19 cellular contexts compared by ENCODE assay signal in the genomic region with DNA sequence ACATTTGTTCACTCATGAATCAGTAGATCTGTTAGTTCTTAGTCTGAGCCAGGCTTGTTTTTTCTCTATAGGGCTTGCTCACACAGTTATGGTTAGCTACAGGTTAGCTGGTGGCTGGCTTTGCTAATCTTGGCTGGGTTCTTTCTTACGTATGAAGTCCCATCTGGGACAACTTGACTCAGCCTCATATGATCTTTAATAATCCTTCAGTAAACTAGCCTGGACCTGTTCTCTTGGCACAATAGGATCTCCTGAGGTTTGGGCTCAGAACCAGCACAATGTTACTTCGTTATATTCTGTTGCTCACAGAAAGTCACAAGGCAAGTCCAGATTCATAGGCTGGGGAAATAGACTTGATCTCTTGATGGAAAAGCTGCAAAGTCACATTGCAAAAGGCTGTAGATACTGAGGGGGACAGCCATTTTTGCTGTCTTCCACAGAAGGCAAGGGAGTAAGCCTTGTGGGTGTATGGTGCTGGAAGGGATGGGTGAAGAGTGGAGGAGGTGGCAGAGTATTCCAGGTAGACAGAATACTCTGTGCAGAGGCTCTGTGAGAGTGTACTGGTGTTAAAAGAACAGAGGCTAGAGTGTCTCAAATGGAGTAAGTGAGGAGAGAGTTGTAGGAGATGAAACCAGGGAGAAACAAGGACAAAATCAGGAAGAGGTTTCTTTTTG. TPM values are rescaled to one million over a fixed set of nuclear protein-coding genes. Genes with fewer than 3 reads are reported as not detected.
A peak's percentile ranks its signal among the peaks of the same experiment; 100 is the strongest.
DNase-seq lines count a peak whose midpoint lies in the region; TF ChIP-seq lines count a peak whose summit lies in the region.
"Had no signal": no experiment of that assay in that cellular context is flagged by ENCODE, and none has a peak within 500 bp of the region (broad histone marks: within the 10 kb centered on the region; RNA-seq: fewer than 3 reads in every experiment).

No MANE protein-coding gene starts in this region.

- no peak for TF ChIP-seq CTCF in HEK293 (tag by site-specific recombination; IDR thresholded peaks at IDR 0.05)
- no peak for TF ChIP-seq CTCF in mammary epithelial cell (conservative IDR thresholded peaks at IDR 0.05 in 1 of 2, IDR thresholded peaks at IDR 0.05 in 1 of 2; ENCODE audit: extremely low read depth in 1 of 2, insufficient read depth in 1 of 2, low read depth in 1 of 2, low read length in 2 of 2)
- TF ChIP-seq CTCF in hepatocyte (IDR thresholded peaks at IDR 0.05; ENCODE audit: poor library complexity) = no peak
- TF ChIP-seq CTCF in brain microvascular endothelial cell (IDR thresholded peaks at IDR 0.05; ENCODE audit: low read depth, low read length, missing control alignments) = no peak
- TF ChIP-seq CTCF in coronary artery (IDR thresholded peaks at IDR 0.05) = no peak

- no peaks in the 10 kb centered on the region for H3K4me1 ChIP-seq in HEK293 (ENCODE audit: control insufficient read depth, insufficient read depth, low read length)
- peaks cover 25% of the 10 kb centered on the region for H3K4me1 ChIP-seq in mammary epithelial cell (ENCODE audit: insufficient read depth, low read length)
- H3K4me1 ChIP-seq in hepatocyte (ENCODE audit: insufficient read depth) = no peaks in the 10 kb centered on the region
- H3K4me1 ChIP-seq: pancreas, SJSA1, uterus had no signal

- H3K36me3 Mint-ChIP-seq in activated T-helper 2 cell treated with anti-CD3 and anti-CD28 coated beads, Interferon-gamma antibody, Interleukin-2, Interleukin-4, amounts not matched to agents 10 μg/mL and 5 μg/mL and 100 μg/mL, durations not matched to agents 14 hours and 24 hours and 36 hours (ENCODE audit: low read depth) = peaks cover 5% of the 10 kb centered on the region

- H3K27me3 ChIP-seq in mammary epithelial cell (ENCODE audit: insufficient read depth, low read length) (no peaks in the 10 kb centered on the region), hepatocyte (no peaks in the 10 kb centered on the region), brain microvascular endothelial cell (replicated peaks) (no peaks in the 10 kb centered on the region)
- H3K27me3 ChIP-seq: pancreas, SJSA1, uterus had no signal

- no peak overlapping the region for H3K4me3 Mint-ChIP-seq in activated T-helper 2 cell treated with anti-CD3 and anti-CD28 coated beads, Interferon-gamma antibody, Interleukin-2, Interleukin-4, amounts not matched to agents 10 μg/mL and 5 μg/mL and 100 μg/mL, durations not matched to agents 14 hours and 24 hours and 36 hours (ENCODE audit: low read depth)
- H3K4me3 Mint-ChIP-seq: activated naive CD8-positive, alpha-beta T cell; stimulated activated naive CD8-positive, alpha-beta T cell treated with anti-CD3 and anti-CD28 coated beads, Interleukin-15, amount 100 ng/mL, for 72 hours had no signal

- H3K4me3 ChIP-seq in HEK293 (ENCODE audit: low read depth, low read length) (no peak overlapping the region), mammary epithelial cell (replicated peaks in 1 of 3; ENCODE audit: insufficient read depth in 1 of 3, low read depth in 2 of 3, low read length in 3 of 3) (peak overlapping the region; percentile 7 to 24 (median 10)), hepatocyte (no peak overlapping the region), brain microvascular endothelial cell (ENCODE audit: low read depth, low read length) (no peak overlapping the region), coronary artery (no peak overlapping the region)
- H3K4me3 ChIP-seq: pancreas, SJSA1, uterus had no signal

- peak; percentile 8 for DNase-seq in A172 (ENCODE audit: low spot score)
- DNase-seq in mammary epithelial cell = peak; percentile 99
- peak; percentile 3 for DNase-seq in hepatocyte (ENCODE audit: low spot score)
- no peak for DNase-seq in NCI-H226
- no peak for DNase-seq in brain microvascular endothelial cell
- DNase-seq in activated T-helper 2 cell treated with anti-CD3 and anti-CD28 coated beads, Interferon-gamma antibody, Interleukin-2, Interleukin-4, amounts not matched to agents 10 μg/mL and 5 μg/mL and 100 μg/mL, durations not matched to agents 14 hours and 24 hours and 36 hours (ENCODE audit: low spot score) = no peak
- no peak for DNase-seq in coronary artery (ENCODE audit: low spot score)
- DNase-seq: activated CD4-positive, alpha-beta T cell treated with anti-CD3 and anti-CD28 coated beads for 4 hours; COR-L47; KBM-7; NCI-H1417; NCI-H510A; pancreas; stimulated activated naive CD8-positive, alpha-beta T cell treated with anti-CD3 and anti-CD28 coated beads, Interleukin-15, amount 100 ng/mL, for 72 hours; T-helper 9 cell; uterus had no signal

- H3K9me3 ChIP-seq in HEK293 (ENCODE audit: control insufficient read depth, insufficient read depth, low read depth, low read length) = no peaks in the 10 kb centered on the region
- H3K9me3 ChIP-seq in mammary epithelial cell (replicated peaks; ENCODE audit: insufficient read depth, low read length) = no peaks in the 10 kb centered on the region
- no peaks in the 10 kb centered on the region for H3K9me3 ChIP-seq in hepatocyte (ENCODE audit: low read depth)
- H3K9me3 ChIP-seq: pancreas, SJSA1, uterus had no signal

- H3K9me2 ChIP-seq in hepatocyte (replicated peaks; ENCODE audit: insufficient read depth) = no peaks in the 10 kb centered on the region

- no peak overlapping the region for H3K27ac Mint-ChIP-seq in activated T-helper 2 cell treated with anti-CD3 and anti-CD28 coated beads, Interferon-gamma antibody, Interleukin-2, Interleukin-4, amounts not matched to agents 10 μg/mL and 5 μg/mL and 100 μg/mL, durations not matched to agents 14 hours and 24 hours and 36 hours
- H3K27ac Mint-ChIP-seq: activated naive CD8-positive, alpha-beta T cell; stimulated activated naive CD8-positive, alpha-beta T cell treated with anti-CD3 and anti-CD28 coated beads, Interleukin-15, amount 100 ng/mL, for 72 hours had no signal

- WGBS in mammary epithelial cell (ENCODE audit: low coverage, missing lambda C conversion rate) = 0% methylated on average over 2 of the region's 2 CpGs
- WGBS in hepatocyte (ENCODE audit: low lambda C conversion rate, missing lambda C conversion rate) = 91% methylated on average over 2 of the region's 2 CpGs

- intact Hi-C loops in mammary epithelial cell (cut with micrococcal nuclease) = loop anchor here (2.0 to 5.0 kb wide), 2 partner anchors 25 to 45 kb away; a partner anchor contains a TSS
- intact Hi-C loops in activated T-helper 2 cell treated with anti-CD3 and anti-CD28 coated beads, Interferon-gamma antibody, Interleukin-2, Interleukin-4, amounts not matched to agents 10 μg/mL and 5 μg/mL and 100 μg/mL, durations not matched to agents 14 hours and 24 hours and 36 hours (cut with micrococcal nuclease) = no loop called here

- no peak overlapping the region for H3K27ac ChIP-seq in HEK293 (ENCODE audit: extremely low read depth, low read depth, low read length)
- peak overlapping the region; percentile 92 for H3K27ac ChIP-seq in mammary epithelial cell (ENCODE audit: insufficient read depth, low read depth, low read length)
- H3K27ac ChIP-seq in hepatocyte = no peak overlapping the region
- H3K27ac ChIP-seq in brain microvascular endothelial cell = no peak overlapping the region
- peak overlapping the region in 1 of 2 donors; percentile 5 for H3K27ac ChIP-seq in coronary artery
- H3K27ac ChIP-seq: pancreas, SJSA1, uterus had no signal

- H4K20me1 ChIP-seq in mammary epithelial cell (ENCODE audit: insufficient read depth, low read length) (no peaks in the 10 kb centered on the region), hepatocyte (ENCODE audit: insufficient read depth, poor library complexity, severe bottlenecking) (no peaks in the 10 kb centered on the region)

- POLR2A ChIA-PET in HEK293 (lab: Yijun Ruan, JAX) = no interaction called here

- dilution Hi-C loops in mammary epithelial cell (cut with HindIII; ENCODE audit: low sequenced_read_pairs) = no loop called here

- CTCF ChIA-PET in HEK293 (lab: Yijun Ruan, JAX) = interaction anchor here (1.1 to 1.2 kb wide), 3 partner anchors 9 to 10 kb away, joined by 3 to 4 read pairs (median 4); no protein-coding TSS in a partner anchor
- CTCF ChIA-PET in mammary epithelial cell (lab: Charles Lee; ENCODE audit: low non-redundant PET) = interaction anchor here (0.5 to 0.6 kb wide), 2 partner anchors 191 to 358 kb away, joined by 4 to 5 read pairs; no protein-coding TSS in a partner anchor

- H3K36me3 ChIP-seq in HEK293 (ENCODE audit: control insufficient read depth in 2 of 2, insufficient read depth in 1 of 2, low read length in 2 of 2) (peaks cover 0 to 10% of the 10 kb centered on the region in 2 experiments; a peak in 1 of 3 replicates), mammary epithelial cell (ENCODE audit: insufficient read depth, low read length) (no peaks in the 10 kb centered on the region), hepatocyte (replicated peaks; ENCODE audit: insufficient read depth, low read depth) (no peaks in the 10 kb centered on the region), brain microvascular endothelial cell (replicated peaks) (no peaks in the 10 kb centered on the region)
- H3K36me3 ChIP-seq: SJSA1, uterus had no signal

- BruUV-seq in mammary epithelial cell (replicated peaks; lab: Mats Ljungman, UMichigan) = TSS peak; percentile 71

- H3K4me2 ChIP-seq in mammary epithelial cell (ENCODE audit: insufficient read depth, low read depth, low read length) (peak overlapping the region; percentile 68), hepatocyte (no peak overlapping the region)

- no peaks in the 10 kb centered on the region for H3K9me3 Mint-ChIP-seq in activated T-helper 2 cell treated with anti-CD3 and anti-CD28 coated beads, Interferon-gamma antibody, Interleukin-2, Interleukin-4, amounts not matched to agents 10 μg/mL and 5 μg/mL and 100 μg/mL, durations not matched to agents 14 hours and 24 hours and 36 hours
- H3K9me3 Mint-ChIP-seq: stimulated activated naive CD8-positive, alpha-beta T cell treated with anti-CD3 and anti-CD28 coated beads, Interleukin-15, amount 100 ng/mL, for 72 hours had no signal

- H3K4me1 Mint-ChIP-seq in activated T-helper 2 cell treated with anti-CD3 and anti-CD28 coated beads, Interferon-gamma antibody, Interleukin-2, Interleukin-4, amounts not matched to agents 10 μg/mL and 5 μg/mL and 100 μg/mL, durations not matched to agents 14 hours and 24 hours and 36 hours (ENCODE audit: low read depth) = peaks cover 4% of the 10 kb centered on the region
- H3K4me1 Mint-ChIP-seq: stimulated activated naive CD8-positive, alpha-beta T cell treated with anti-CD3 and anti-CD28 coated beads, Interleukin-15, amount 100 ng/mL, for 72 hours had no signal

- no peaks in the 10 kb centered on the region for H3K27me3 Mint-ChIP-seq in activated T-helper 2 cell treated with anti-CD3 and anti-CD28 coated beads, Interferon-gamma antibody, Interleukin-2, Interleukin-4, amounts not matched to agents 10 μg/mL and 5 μg/mL and 100 μg/mL, durations not matched to agents 14 hours and 24 hours and 36 hours (ENCODE audit: low read depth)
- H3K27me3 Mint-ChIP-seq: activated naive CD8-positive, alpha-beta T cell; stimulated activated naive CD8-positive, alpha-beta T cell treated with anti-CD3 and anti-CD28 coated beads, Interleukin-15, amount 100 ng/mL, for 72 hours had no signal

- in situ Hi-C loops in mammary epithelial cell (cut with MboI; ENCODE audit: low sequenced_read_pairs in 2 of 2) (loop anchor here in 1 of 2 donors (25.0 kb wide), 1 partner anchor 235 kb away; a partner anchor contains a TSS), brain microvascular endothelial cell (cut with HindIII; ENCODE audit: low pct_ligation_motif_present, low sequenced_read_pairs) (no loop called here)

- peak overlapping the region; percentile 89 for H2AFZ ChIP-seq in mammary epithelial cell (ENCODE audit: low read depth, low read length)
- H2AFZ ChIP-seq in hepatocyte = no peak overlapping the region

- peak overlapping the region; percentile 70 for H3K9ac ChIP-seq in mammary epithelial cell (ENCODE audit: insufficient read depth, low read length)

- H3K79me2 ChIP-seq in mammary epithelial cell (ENCODE audit: insufficient read depth, low read length) = no peaks in the 10 kb centered on the region
- no peaks in the 10 kb centered on the region for H3K79me2 ChIP-seq in hepatocyte

RNA-seq across cellular contexts. Expression of a gene that starts 24.4 kb away (rescaled TPM):
- total RNA-seq in A172 (2014; rRNA removed; shearing (Covaris generic)) = 10.0 and 10.1 TPM in 2 replicates
- 1 to 10 TPM; 4.6 to 7.8 TPM for total RNA-seq in mammary epithelial cell
- 2.5 TPM for polyA plus RNA-seq in mammary epithelial cell
- 0.88 TPM for polyA minus RNA-seq in mammary epithelial cell
- total RNA-seq in hepatocyte = 4.9 and 7.9 TPM in 2 replicates
- 4.3 and 4.8 TPM in 2 replicates for polyA plus RNA-seq in hepatocyte
- total RNA-seq in activated T-helper 2 cell treated with anti-CD3 and anti-CD28 coated beads, Interferon-gamma antibody, Interleukin-2, Interleukin-4, amounts not matched to agents 10 μg/mL and 5 μg/mL and 100 μg/mL, durations not matched to agents 14 hours and 24 hours and 36 hours = 6.5 and 6.6 TPM in 2 replicates

RNA-seq across cellular contexts. Expression of a gene that starts 24.7 kb away (rescaled TPM):
- total RNA-seq in A172 (2014; rRNA removed; shearing (Covaris generic)) = 43.9 and 55.1 TPM in 2 replicates
- total RNA-seq in mammary epithelial cell (10 to 100 TPM in 1 of 2 donors, 1 to 10 TPM in 1; 9.7 to 27.3 TPM), hepatocyte (27.7 and 28.5 TPM in 2 replicates)
- polyA plus RNA-seq in mammary epithelial cell (17.2 TPM), hepatocyte (14.6 and 24.1 TPM in 2 replicates)
- 16.4 TPM for polyA minus RNA-seq in mammary epithelial cell
- total RNA-seq in activated T-helper 2 cell treated with anti-CD3 and anti-CD28 coated beads, Interferon-gamma antibody, Interleukin-2, Interleukin-4, amounts not matched to agents 10 μg/mL and 5 μg/mL and 100 μg/mL, durations not matched to agents 14 hours and 24 hours and 36 hours = 49.3 and 52.2 TPM in 2 replicates

RNA-seq across cellular contexts. Expression of a gene that starts 45.5 kb away (rescaled TPM):
- total RNA-seq in A172 (2014; rRNA removed; shearing (Covaris generic)) = 46.5 and 50.5 TPM in 2 replicates
- total RNA-seq in mammary epithelial cell (100 to 1,000 TPM in 1 of 2 donors, 10 to 100 TPM in 1; 93.7 to 177 TPM), hepatocyte (76.1 and 88.9 TPM in 2 replicates)
- polyA plus RNA-seq in mammary epithelial cell (76.6 TPM), hepatocyte (71.2 and 85.0 TPM in 2 replicates)
- 158 TPM for polyA minus RNA-seq in mammary epithelial cell
- 61.8 and 62.0 TPM in 2 replicates for total RNA-seq in activated T-helper 2 cell treated with anti-CD3 and anti-CD28 coated beads, Interferon-gamma antibody, Interleukin-2, Interleukin-4, amounts not matched to agents 10 μg/mL and 5 μg/mL and 100 μg/mL, durations not matched to agents 14 hours and 24 hours and 36 hours

Comparison
In these comparisons a context has a peak if more than half of its experiments do, and no peak if none do; other contexts are left out.
1. DNase-seq: peak in A172 (single experiment), mammary epithelial cell (single experiment) and hepatocyte (single experiment); none in NCI-H226 (single experiment), brain microvascular endothelial cell (single experiment), activated T-helper 2 cell treated with anti-CD3 and anti-CD28 coated beads, Interferon-gamma antibody, Interleukin-2, Interleukin-4, amounts not matched to agents 10 μg/mL and 5 μg/mL and 100 μg/mL, durations not matched to agents 14 hours and 24 hours and 36 hours (single experiment) and coronary artery (single experiment).
2. H3K4me3 ChIP-seq: peak in mammary epithelial cell (3 of 3); none in HEK293 (single experiment), hepatocyte (single experiment), brain microvascular endothelial cell (single experiment) and coronary artery (single experiment).